ENCODE assay signal across 10 cellular contexts in genomic region chr6:114007451-114007953, GRCh38. TPM values are rescaled to one million over a fixed set of nuclear protein-coding genes. Genes with fewer than 3 reads are reported as not detected.
DNase-seq lines count a peak whose midpoint lies in the region; ATAC-seq, FAIRE-seq and TF ChIP-seq lines count a peak whose summit lies in the region.
"Had no signal": no experiment of that assay in that cellular context is flagged by ENCODE, and none has a peak within 500 bp of the region (broad histone marks: within the 10 kb centered on the region; RNA-seq: fewer than 3 reads in every experiment).

No MANE protein-coding gene starts in this region.

- H3K9me3 ChIP-seq in skeletal muscle satellite cell (replicated peaks; ENCODE audit: low read length), result no peaks in the 10 kb centered on the region
- no peaks in the 10 kb centered on the region for H3K9me3 ChIP-seq in kidney (ENCODE audit: control insufficient read depth in 1 of 2, low read length in 2 of 2)

- H3K36me3 ChIP-seq in skeletal muscle satellite cell (ENCODE audit: insufficient read depth, low read length), result no peaks in the 10 kb centered on the region
- no peaks in the 10 kb centered on the region for H3K36me3 ChIP-seq in kidney (ENCODE audit: control insufficient read depth in 1 of 2, insufficient read depth in 2 of 2, low read length in 2 of 2)

- H3K4me3 ChIP-seq in skeletal muscle satellite cell (ENCODE audit: low read length) (no peak overlapping the region), kidney (ENCODE audit: low read length in 2 of 2) (no peak overlapping the region)

- no peaks in the 10 kb centered on the region for H3K36me3 Mint-ChIP-seq in activated T-cell treated with anti-CD3 and anti-CD28 coated beads, Interleukin-2, amount 50 U/mL, for 4 hours (ENCODE audit: insufficient read depth)
- no peaks in the 10 kb centered on the region for H3K36me3 Mint-ChIP-seq in CD14-positive monocyte

- H3K9me3 Mint-ChIP-seq in activated T-cell treated with anti-CD3 and anti-CD28 coated beads, Interleukin-2, amount 50 U/mL, for 4 hours, result no peaks in the 10 kb centered on the region
- peaks cover 0 to 3% (median 0%) of the 10 kb centered on the region in 7 donors for H3K9me3 Mint-ChIP-seq in CD14-positive monocyte
- H3K9me3 Mint-ChIP-seq: activated T-cell treated with anti-CD3 and anti-CD28 coated beads, Interleukin-2, amount 50 U/mL, for 24 hours had no signal

- H3K27me3 ChIP-seq in skeletal muscle satellite cell (ENCODE audit: control insufficient read depth, insufficient read depth, low read length), result no peaks in the 10 kb centered on the region

- H3K9ac ChIP-seq in skeletal muscle satellite cell (ENCODE audit: low read depth, low read length) (peak overlapping the region; percentile 82), kidney (ENCODE audit: low read length in 2 of 2) (no peak overlapping the region)

- H3K27me3 Mint-ChIP-seq in activated T-cell treated with anti-CD3 and anti-CD28 coated beads, Interleukin-2, amount 50 U/mL, for 4 hours (ENCODE audit: low read depth), result peaks cover 16% of the 10 kb centered on the region
- H3K27me3 Mint-ChIP-seq in CD14-positive monocyte (ENCODE audit: low read depth in 3 of 3), result no peaks in the 10 kb centered on the region

- H3K27ac ChIP-seq in kidney (ENCODE audit: low read depth in 2 of 2, low read length in 2 of 2), result no peak overlapping the region

- H3K27ac Mint-ChIP-seq in CD14-positive monocyte, result no peak overlapping the region
- H3K27ac Mint-ChIP-seq: activated T-cell treated with anti-CD3 and anti-CD28 coated beads, Interleukin-2, amount 50 U/mL, for 24 hours had no signal

- intact Hi-C loops in CD14-positive monocyte (cut with micrococcal nuclease), result no loop called here
- intact Hi-C loops in kidney (cut with DNase I), result no loop called here

- no peak overlapping the region for H3K4me3 Mint-ChIP-seq in activated T-cell treated with anti-CD3 and anti-CD28 coated beads, Interleukin-2, amount 50 U/mL, for 4 hours
- H3K4me3 Mint-ChIP-seq in CD14-positive monocyte, result no peak overlapping the region
- H3K4me3 Mint-ChIP-seq: activated T-cell treated with anti-CD3 and anti-CD28 coated beads, Interleukin-2, amount 50 U/mL, for 24 hours had no signal

- peak; percentile 79 to 92 for ATAC-seq in activated T-cell treated with anti-CD3 and anti-CD28 coated beads, Interleukin-2, amount 50 U/mL, for 4 hours
- ATAC-seq in HG03432 (IDR thresholded peaks at IDR 0.05; ENCODE audit: unreplicated experiment), result peak; percentile 96

- FAIRE-seq in kidney (lab: Jason Lieb, UNC), result no peak

- DNase-seq in activated T-cell treated with anti-CD3 and anti-CD28 coated beads, Interleukin-2, amount 50 U/mL, for 4 hours, result no peak
- no peak for DNase-seq in activated T-cell treated with anti-CD3 and anti-CD28 coated beads for 4 hours
- peak; percentile 3 for DNase-seq in activated CD4-positive, alpha-beta T cell treated with anti-CD3 and anti-CD28 coated beads, Interleukin-2, amount 50 U/mL, for 1 hour
- no peak for DNase-seq in CD14-positive monocyte (ENCODE audit: low spot score)
- no peak for DNase-seq in kidney
- DNase-seq in GM19240 (ENCODE audit: insufficient read length, low spot score), result no peak
- DNase-seq: activated T-cell treated with anti-CD3 and anti-CD28 coated beads, Interleukin-2, amount 50 U/mL, for 24 hours; RPMI8226 had no signal

- H3K4me1 ChIP-seq in skeletal muscle satellite cell (ENCODE audit: control insufficient read depth, insufficient read depth, low read length) (peaks cover 17% of the 10 kb centered on the region), kidney (ENCODE audit: control insufficient read depth in 1 of 2, insufficient read depth in 1 of 2, low read depth in 1 of 2, low read length in 2 of 2) (no peaks in the 10 kb centered on the region)

- peak overlapping the region; percentile 90 for H3K4me2 ChIP-seq in skeletal muscle satellite cell (ENCODE audit: low read length)

- H3K4me1 Mint-ChIP-seq in activated T-cell treated with anti-CD3 and anti-CD28 coated beads, Interleukin-2, amount 50 U/mL, for 4 hours (ENCODE audit: low read depth), result peaks cover 10% of the 10 kb centered on the region
- H3K4me1 Mint-ChIP-seq in CD14-positive monocyte, result no peaks in the 10 kb centered on the region

- TF ChIP-seq CTCF in CD14-positive monocyte (IDR thresholded peaks at IDR 0.05), result no peak
- no peak for TF ChIP-seq CTCF in kidney (IDR thresholded peaks at IDR 0.05; ENCODE audit: borderline replicate concordance, extremely low read depth, insufficient read depth)

RNA-seq across cellular contexts. Expression of gene HDAC2, which starts 36.6 kb away (rescaled TPM):
- total RNA-seq in activated T-cell treated with anti-CD3 and anti-CD28 coated beads, Interleukin-2, amount 50 U/mL, for 4 hours, result 100 to 1,000 TPM; 144 to 160 (median 160) TPM
- 56.8 and 57.4 TPM in 2 replicates for total RNA-seq in skeletal muscle satellite cell (2012; rRNA removed)
- polyA plus RNA-seq in CD14-positive monocyte (10 to 100 TPM; 54.6 to 67.7 TPM), kidney (ENCODE audit: insufficient read depth, low read depth, low replicate concordance) (51.9 TPM)
- 59.1 TPM for total RNA-seq in kidney
